ENCODE assay signal across 14 cellular contexts in genomic region chr16:50679266-50679665, GRCh38. TPM values are rescaled to one million over a fixed set of nuclear protein-coding genes. Genes with fewer than 3 reads are reported as not detected.
DNase-seq lines count a peak whose midpoint lies in the region; ATAC-seq and TF ChIP-seq lines count a peak whose summit lies in the region.
"Had no signal": no experiment of that assay in that cellular context is flagged by ENCODE, and none has a peak within 500 bp of the region (broad histone marks: within the 10 kb centered on the region; RNA-seq: fewer than 3 reads in every experiment).

No MANE protein-coding gene starts in this region.

- no peak for DNase-seq in activated CD4-positive, alpha-beta T cell treated with anti-CD3 and anti-CD28 coated beads for 36 hours
- DNase-seq in activated CD4-positive, alpha-beta T cell treated with anti-CD3 and anti-CD28 coated beads for 4 hours = no peak
- DNase-seq in CD4-positive, alpha-beta memory T cell = no peak
- DNase-seq in trophoblast cell (no peak), WTC11 (ENCODE audit: low spot score) (no peak), ovary (no peak)
- DNase-seq: caudate nucleus, EL, endodermal cell, heart left ventricle, NCI-H146 had no signal

- no peaks in the 10 kb centered on the region for H3K27me3 ChIP-seq in CD4-positive, alpha-beta memory T cell (ENCODE audit: insufficient read depth, low read length)
- no peaks in the 10 kb centered on the region for H3K27me3 ChIP-seq in mononuclear cell (ENCODE audit: insufficient read depth, low read length)
- no peaks in the 10 kb centered on the region for H3K27me3 ChIP-seq in trophoblast cell (ENCODE audit: insufficient read depth, low read length)
- no peaks in the 10 kb centered on the region for H3K27me3 ChIP-seq in ovary

- H3K14ac ChIP-seq in trophoblast cell (ENCODE audit: low read length) = no peak overlapping the region

- no peak overlapping the region for H4K8ac ChIP-seq in trophoblast cell (ENCODE audit: low read depth, low read length)

- H3K4ac ChIP-seq in trophoblast cell (ENCODE audit: low read depth, low read length) = no peak overlapping the region

- no peak overlapping the region for H2AK5ac ChIP-seq in trophoblast cell (ENCODE audit: low read length)

- H2BK12ac ChIP-seq in trophoblast cell (ENCODE audit: low read length) = no peak overlapping the region

- no peak for ATAC-seq in activated CD4-positive, alpha-beta T cell treated with anti-CD3 and anti-CD28 coated beads for 36 hours
- ATAC-seq in WTC11 = no peak
- ATAC-seq: heart left ventricle, Panc1 had no signal

- H3K36me3 ChIP-seq in CD4-positive, alpha-beta memory T cell (ENCODE audit: insufficient read depth, low read length) = peaks cover 44% of the 10 kb centered on the region
- H3K36me3 ChIP-seq in trophoblast cell (ENCODE audit: control insufficient read depth in 1 of 2, insufficient read depth in 2 of 2, low read length in 2 of 2) = no peaks in the 10 kb centered on the region
- H3K36me3 ChIP-seq in ovary = no peaks in the 10 kb centered on the region

- peaks cover 68% of the 10 kb centered on the region for H3K4me1 Mint-ChIP-seq in activated CD4-positive, alpha-beta T cell treated with anti-CD3 and anti-CD28 coated beads for 36 hours
- H3K4me1 Mint-ChIP-seq in CD4-positive, alpha-beta memory T cell = peaks cover 54 to 80% (median 68%) of the 10 kb centered on the region in 4 donors
- peaks cover 69% of the 10 kb centered on the region for H3K4me1 Mint-ChIP-seq in activated naive CD8-positive, alpha-beta T cell (ENCODE audit: low read depth)
- H3K4me1 Mint-ChIP-seq in WTC11 = no peaks in the 10 kb centered on the region
- H3K4me1 Mint-ChIP-seq: endodermal cell had no signal

- H3K9me3 ChIP-seq in CD4-positive, alpha-beta memory T cell (ENCODE audit: control insufficient read depth in 1 of 2, low read length in 2 of 2) = no peaks in the 10 kb centered on the region
- H3K9me3 ChIP-seq in mononuclear cell (ENCODE audit: low read depth, low read length) (no peaks in the 10 kb centered on the region), trophoblast cell (ENCODE audit: insufficient read depth, low read depth, low read length) (no peaks in the 10 kb centered on the region), ovary (no peaks in the 10 kb centered on the region)
- H3K9me3 ChIP-seq: heart left ventricle had no signal

- no peak overlapping the region for H2BK120ac ChIP-seq in trophoblast cell (ENCODE audit: insufficient read depth, low read length, poor library complexity)

- no peak for TF ChIP-seq POLR2A in ovary (IDR thresholded peaks at IDR 0.05)

- no peak for TF ChIP-seq CTCF in WTC11 (IDR thresholded peaks at IDR 0.05)
- TF ChIP-seq CTCF in ovary (IDR thresholded peaks at IDR 0.05) = no peak

- H3K9me3 Mint-ChIP-seq in activated CD4-positive, alpha-beta T cell treated with anti-CD3 and anti-CD28 coated beads for 36 hours (ENCODE audit: low read depth) = no peaks in the 10 kb centered on the region
- peaks cover 0 to 3% (median 0%) of the 10 kb centered on the region in 8 donors for H3K9me3 Mint-ChIP-seq in CD4-positive, alpha-beta memory T cell
- no peaks in the 10 kb centered on the region for H3K9me3 Mint-ChIP-seq in activated naive CD8-positive, alpha-beta T cell (ENCODE audit: low read depth)
- H3K9me3 Mint-ChIP-seq in WTC11 = no peaks in the 10 kb centered on the region
- H3K9me3 Mint-ChIP-seq: endodermal cell had no signal

- no peaks in the 10 kb centered on the region for H3K79me2 ChIP-seq in trophoblast cell (ENCODE audit: control insufficient read depth, insufficient read depth, low read length, poor library complexity)

- H3K4me3 Mint-ChIP-seq in activated CD4-positive, alpha-beta T cell treated with anti-CD3 and anti-CD28 coated beads for 36 hours = peak overlapping the region; percentile 78
- H3K4me3 Mint-ChIP-seq in CD4-positive, alpha-beta memory T cell = peak overlapping the region; percentile 83 to 97 (median 94)
- H3K4me3 Mint-ChIP-seq in activated naive CD8-positive, alpha-beta T cell = peak overlapping the region; percentile 87
- H3K4me3 Mint-ChIP-seq in WTC11 = no peak overlapping the region
- H3K4me3 Mint-ChIP-seq: endodermal cell had no signal

- H4K91ac ChIP-seq in trophoblast cell (ENCODE audit: low read depth, low read length) = no peak overlapping the region

- H3K4me1 ChIP-seq in CD4-positive, alpha-beta memory T cell (ENCODE audit: insufficient read depth, low read length) = peaks cover 80% of the 10 kb centered on the region
- peaks cover 70% of the 10 kb centered on the region for H3K4me1 ChIP-seq in mononuclear cell (ENCODE audit: insufficient read depth, low read length)
- peaks cover 5 to 10% of the 10 kb centered on the region in 2 experiments for H3K4me1 ChIP-seq in trophoblast cell (ENCODE audit: control insufficient read depth in 1 of 2, insufficient read depth in 2 of 2, low read length in 2 of 2)
- H3K4me1 ChIP-seq in ovary (ENCODE audit: insufficient read depth) = no peaks in the 10 kb centered on the region

- no peak overlapping the region for H2BK5ac ChIP-seq in trophoblast cell (ENCODE audit: low read depth, low read length, poor library complexity)

- H3K4me2 ChIP-seq in trophoblast cell (ENCODE audit: low read length) = no peak overlapping the region

- H3K23ac ChIP-seq in trophoblast cell (ENCODE audit: low read length) = no peak overlapping the region

- TF ChIP-seq EP300 in ovary (IDR thresholded peaks at IDR 0.05) = no peak

- no peak overlapping the region for H3K9ac ChIP-seq in trophoblast cell (ENCODE audit: low read length)

- CTCF ChIA-PET in activated CD4-positive, alpha-beta T cell treated with anti-CD3 and anti-CD28 coated beads for 36 hours (lab: Charles Lee) = interaction anchor here (1.0 to 15.5 kb wide), 7 partner anchors 8 to 127 kb away, joined by 4 to 298 read pairs (median 11); no protein-coding TSS in a partner anchor
- CTCF ChIA-PET in CD4-positive, alpha-beta memory T cell (lab: Charles Lee; ENCODE audit: partially characterized antibody) = interaction anchor here (0.9 to 24.1 kb wide), 11 partner anchors 11 to 654 kb away, joined by 3 to 458 read pairs (median 12); partner anchors contain the start of genes CNEP1R1 and CYLD
- CTCF ChIA-PET in WTC11 (lab: Charles Lee) = interaction anchor here (1.1 to 7.6 kb wide), 6 partner anchors 7 to 127 kb away, joined by 3 to 101 read pairs (median 20); no protein-coding TSS in a partner anchor

- H3K27ac Mint-ChIP-seq in activated CD4-positive, alpha-beta T cell treated with anti-CD3 and anti-CD28 coated beads for 36 hours = peak overlapping the region; percentile 94
- H3K27ac Mint-ChIP-seq in CD4-positive, alpha-beta memory T cell = peak overlapping the region; percentile 87 to 99 (median 97)
- H3K27ac Mint-ChIP-seq in activated naive CD8-positive, alpha-beta T cell = peak overlapping the region; percentile 94
- H3K27ac Mint-ChIP-seq in WTC11 = no peak overlapping the region
- H3K27ac Mint-ChIP-seq: endodermal cell had no signal

- no peak overlapping the region for H2AFZ ChIP-seq in trophoblast cell (ENCODE audit: insufficient read depth, low read length, poor library complexity)

- no CpG with 5 or more reads among the region's 14 CpGs for WGBS in trophoblast cell (ENCODE audit: extremely low coverage, insufficient coverage, insufficient read length)
- 86 to 94% (median 90%) methylated on average over 14 of the region's 14 CpGs for WGBS in ovary, 3 donors

- no peaks in the 10 kb centered on the region for H3K79me1 ChIP-seq in trophoblast cell (ENCODE audit: low read length)

- peak overlapping the region; percentile 45 to 93 for H3K4me3 ChIP-seq in CD4-positive, alpha-beta memory T cell (ENCODE audit: low read length in 2 of 2)
- H3K4me3 ChIP-seq in mononuclear cell (ENCODE audit: low read length) (peak overlapping the region; percentile 77), trophoblast cell (ENCODE audit: low read depth, low read length) (no peak overlapping the region), ovary (no peak overlapping the region)

- H3K27me3 Mint-ChIP-seq in activated CD4-positive, alpha-beta T cell treated with anti-CD3 and anti-CD28 coated beads for 36 hours = no peaks in the 10 kb centered on the region
- H3K27me3 Mint-ChIP-seq in CD4-positive, alpha-beta memory T cell = no peaks in the 10 kb centered on the region
- no peaks in the 10 kb centered on the region for H3K27me3 Mint-ChIP-seq in activated naive CD8-positive, alpha-beta T cell
- H3K27me3 Mint-ChIP-seq in WTC11 (ENCODE audit: low read depth) = no peaks in the 10 kb centered on the region

- no peak overlapping the region for H3K18ac ChIP-seq in trophoblast cell (ENCODE audit: low read length)

- POLR2A ChIA-PET in activated CD4-positive, alpha-beta T cell treated with anti-CD3 and anti-CD28 coated beads for 36 hours (lab: Charles Lee) = interaction anchor here (1.3 kb wide), 1 partner anchor 11 kb away, joined by 6 read pairs; no protein-coding TSS in a partner anchor
- POLR2A ChIA-PET in CD4-positive, alpha-beta memory T cell (lab: Charles Lee; ENCODE audit: partially characterized antibody) = interaction anchor here (0.8 to 19.4 kb wide), 9 partner anchors 9 to 651 kb away, joined by 3 to 478 read pairs (median 6); partner anchors contain the start of genes CYLD and NOD2
- POLR2A ChIA-PET in WTC11 (lab: Charles Lee) = no interaction called here

- peak overlapping the region; percentile 90 for H3K27ac ChIP-seq in CD4-positive, alpha-beta memory T cell (ENCODE audit: low read depth, low read length)
- H3K27ac ChIP-seq in trophoblast cell (ENCODE audit: low read depth, low read length) (no peak overlapping the region), ovary (no peak overlapping the region)

- H4K12ac ChIP-seq in trophoblast cell (ENCODE audit: low read depth, low read length) = no peak overlapping the region

- peaks cover 53% of the 10 kb centered on the region for H3K36me3 Mint-ChIP-seq in activated CD4-positive, alpha-beta T cell treated with anti-CD3 and anti-CD28 coated beads for 36 hours (ENCODE audit: low read depth)
- H3K36me3 Mint-ChIP-seq in CD4-positive, alpha-beta memory T cell = peaks cover 54 to 64% of the 10 kb centered on the region in 2 donors
- H3K36me3 Mint-ChIP-seq in activated naive CD8-positive, alpha-beta T cell = peaks cover 9% of the 10 kb centered on the region
- no peaks in the 10 kb centered on the region for H3K36me3 Mint-ChIP-seq in WTC11

- intact Hi-C loops in activated CD4-positive, alpha-beta T cell treated with anti-CD3 and anti-CD28 coated beads for 36 hours (cut with DNase I, micrococcal nuclease) = no loop called here
- intact Hi-C loops in CD4-positive, alpha-beta memory T cell (cut with micrococcal nuclease) = no loop called here
- intact Hi-C loops in ovary (cut with DNase I) = loop anchor here in 1 of 4 donors (10.0 kb wide), 1 partner anchor 126 kb away; no protein-coding TSS in a partner anchor

RNA-seq across cellular contexts. Expression of gene SNX20, which starts 1.8 kb away (rescaled TPM):
- total RNA-seq in activated CD4-positive, alpha-beta T cell treated with anti-CD3 and anti-CD28 coated beads for 36 hours = 10 to 100 TPM; 43.3 to 48.9 TPM
- 10 to 100 TPM; 88.9 to 90.1 TPM for total RNA-seq in CD4-positive, alpha-beta memory T cell
- 100 to 1,000 TPM in 1 of 2 donors, 10 to 100 TPM in 1; 62.5 to 106 TPM for polyA plus RNA-seq in CD4-positive, alpha-beta memory T cell
- 24.3 TPM for total RNA-seq in mononuclear cell
- not detected in 2 replicates for polyA plus RNA-seq in trophoblast cell (2013)
- total RNA-seq in WTC11 (2021) = 0.14 TPM in 1 of 3 replicates, not detected in the others
- total RNA-seq in ovary = 1 to 10 TPM in 2 of 7 donors, under 1 TPM in 5; 0.48 to 1.3 (median 0.82) TPM
- 1 to 10 TPM in 1 of 2 donors, under 1 TPM in 1; 0.38 to 2.7 TPM for polyA plus RNA-seq in ovary
- total RNA-seq: endodermal cell had no signal

RNA-seq across cellular contexts. Expression of gene NOD2, which starts 14.1 kb away (rescaled TPM):
- 1 to 10 TPM; 6.6 to 9.3 TPM for total RNA-seq in activated CD4-positive, alpha-beta T cell treated with anti-CD3 and anti-CD28 coated beads for 36 hours
- total RNA-seq in CD4-positive, alpha-beta memory T cell = 10 to 100 TPM in 1 of 2 experiments, 1 to 10 TPM in 1; 9.8 to 10.9 TPM
- polyA plus RNA-seq in CD4-positive, alpha-beta memory T cell = 1 to 10 TPM; 2.2 to 3.7 TPM
- total RNA-seq in mononuclear cell = 21.6 TPM
- 0.08 and 0.11 TPM in 2 replicates for polyA plus RNA-seq in trophoblast cell (2013)
- 0.11 to 0.60 TPM (median 0.34 TPM) in 3 replicates for total RNA-seq in WTC11 (2021)
- 1 to 10 TPM in 6 of 7 donors, under 1 TPM in 1; 0.88 to 1.5 (median 1.1) TPM for total RNA-seq in ovary
- polyA plus RNA-seq in ovary = 1 to 10 TPM in 1 of 2 donors, under 1 TPM in 1; 0.53 to 1.4 TPM

Comparison
In these comparisons a context has a peak if more than half of its experiments do, and no peak if none do; other contexts are left out.
1. H3K4me3 ChIP-seq: peak in CD4-positive, alpha-beta memory T cell (2 of 2) and mononuclear cell (single experiment); none in trophoblast cell (single experiment) and ovary (single experiment).
2. RNA of gene SNX20, which starts 1.8 kb away (total RNA-seq): 88.9 to 90.1 TPM in CD4-positive, alpha-beta memory T cell, 43.3 to 48.9 TPM in activated CD4-positive, alpha-beta T cell treated with anti-CD3 and anti-CD28 coated beads for 36 hours and 24.3 TPM in mononuclear cell (single experiment); 0.48 to 1.3 TPM in ovary and 0.14 TPM in WTC11; every median in the first group is over 10 times any median in the second.